Comparison of ENCODE assay signal across 8 cellular contexts in the genomic region with DNA sequence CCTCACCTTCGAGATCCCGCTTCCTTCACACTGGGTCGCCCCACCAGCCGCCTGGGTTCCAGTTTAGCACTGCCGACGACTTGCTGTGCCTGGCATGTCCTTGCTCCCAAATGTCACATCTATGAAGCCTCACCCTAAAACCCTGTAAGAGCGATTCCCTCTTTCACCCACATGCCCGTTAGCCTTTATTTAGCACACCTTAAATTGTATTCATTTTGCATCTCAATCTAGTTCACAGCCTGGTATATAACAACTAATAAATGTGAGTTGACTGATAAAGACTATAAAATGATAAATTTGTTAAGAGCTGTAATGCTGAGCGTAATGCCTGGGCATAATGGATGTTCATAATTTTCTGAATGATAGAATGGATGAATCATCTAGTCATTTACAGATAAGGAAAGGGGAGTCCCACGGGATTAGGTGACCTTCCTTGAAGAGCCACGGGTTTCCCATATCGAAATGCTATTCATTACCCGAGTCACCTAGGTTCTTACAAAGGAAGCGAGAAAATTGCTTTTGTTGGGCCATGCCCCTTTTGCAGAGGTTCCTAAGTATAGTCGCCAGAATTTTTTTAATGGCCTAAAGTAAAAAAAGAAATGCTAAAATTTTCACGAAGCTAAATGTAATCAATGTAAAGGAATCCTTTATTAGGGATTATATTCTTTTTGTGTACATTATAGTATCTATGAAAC. TPM values are rescaled to one million over a fixed set of nuclear protein-coding genes. Genes with fewer than 3 reads are reported as not detected.
DNase-seq lines count a peak whose midpoint lies in the region; ATAC-seq and TF ChIP-seq lines count a peak whose summit lies in the region.

No MANE protein-coding gene starts in this region.

- no peaks in the 10 kb centered on the region for H3K9me1 ChIP-seq in IMR-90 (ENCODE audit: insufficient read depth, low read length)

- H4K5ac ChIP-seq in IMR-90 (ENCODE audit: low read depth, low read length), result no peak overlapping the region

- intact Hi-C loops in IMR-90 (cut with micrococcal nuclease), result loop anchor here (2.0 to 10.0 kb wide), 2 partner anchors 65 to 181 kb away; a partner anchor contains a TSS
- intact Hi-C loops in lower leg skin (cut with DNase I; ENCODE audit: low total_unique reads), result loop anchor here (10.0 kb wide), 1 partner anchor 859 kb away; a partner anchor contains a TSS

- no peak overlapping the region for H3K56ac ChIP-seq in IMR-90 (ENCODE audit: extremely low read depth, insufficient read depth, low read length)

- dilution Hi-C loops in IMR-90 (cut with HindIII; ENCODE audit: low sequenced_read_pairs, unreplicated experiment), result no loop called here

- no peak for TF ChIP-seq POLR2A in IMR-90 (IDR thresholded peaks at IDR 0.05; ENCODE audit: low read depth, low read length)
- no peak for TF ChIP-seq POLR2A in lower leg skin (IDR thresholded peaks at IDR 0.05)

- H3K4ac ChIP-seq in IMR-90 (ENCODE audit: low read depth, low read length), result 0 out of 2 replicates have a peak overlapping the region, but pooled peaks have one; percentile 10

- no peak overlapping the region for H2AK9ac ChIP-seq in IMR-90 (replicated peaks; ENCODE audit: low read depth, low read length, poor library complexity)

- H3K23ac ChIP-seq in IMR-90 (ENCODE audit: low read depth, low read length), result 0 out of 2 replicates have a peak overlapping the region, but pooled peaks have one; percentile 39

- H4K91ac ChIP-seq in IMR-90 (ENCODE audit: insufficient read depth, low read depth, low read length), result no peak overlapping the region

- H3K27ac ChIP-seq in BLaER1 (peak overlapping the region; percentile 87), IMR-90 (ENCODE audit: insufficient read depth, low read length) (peak overlapping the region; percentile 32), adipose tissue (ENCODE audit: low read depth, low read length) (peak overlapping the region; percentile 92), urinary bladder (ENCODE audit: low read depth) (peak overlapping the region; percentile 78)

- H3K36me3 ChIP-seq in BLaER1 (no peaks in the 10 kb centered on the region), IMR-90 (ENCODE audit: control insufficient read depth, insufficient read depth, low read length) (no peaks in the 10 kb centered on the region), urinary bladder (ENCODE audit: insufficient read depth) (no peaks in the 10 kb centered on the region)

- no peak overlapping the region for H2BK15ac ChIP-seq in IMR-90 (ENCODE audit: low read depth, low read length)

- POLR2A ChIA-PET in IMR-90 (lab: Charles Lee; ENCODE audit: unreplicated experiment), result no interaction called here

- H4K8ac ChIP-seq in IMR-90 (ENCODE audit: low read depth in 2 of 2, low read length in 2 of 2), result peak overlapping the region; percentile 35 to 46; a peak in 2 of 4 replicates

- no CpG with 5 or more reads among the region's 16 CpGs for whole genome bisulfite sequencing in IMR-90 (ENCODE audit: extremely low coverage in 2 of 2, insufficient read length in 1 of 2), 2 experiments
- WGBS in adipose tissue, 3 donors, result 10 to 15% (median 11%) methylated on average over 16 of the region's 16 CpGs
- WGBS in lower leg skin, 2 donors, result 10 to 16% methylated on average over 16 of the region's 16 CpGs
- WGBS in urinary bladder, result 12% methylated on average over 16 of the region's 16 CpGs

- no peaks in the 10 kb centered on the region for H3K9me3 ChIP-seq in BLaER1
- H3K9me3 ChIP-seq in IMR-90 (ENCODE audit: control insufficient read depth, insufficient read depth, low read length), result no peaks in the 10 kb centered on the region

- peaks cover 16% of the 10 kb centered on the region; the same call in 1 of the 2 replicates for H3K4me1 ChIP-seq in BLaER1
- H3K4me1 ChIP-seq in IMR-90 (ENCODE audit: control insufficient read depth, insufficient read depth, low read length), result no peaks in the 10 kb centered on the region
- no peaks in the 10 kb centered on the region for H3K4me1 ChIP-seq in urinary bladder (ENCODE audit: insufficient read depth)

- H2BK20ac ChIP-seq in IMR-90 (ENCODE audit: low read depth, low read length), result no peak overlapping the region

- no peak overlapping the region for H2BK120ac ChIP-seq in IMR-90 (ENCODE audit: low read depth, low read length)

- no peak for ATAC-seq in IMR-90 (ENCODE audit: low read depth)

- peaks cover 0 to 6% of the 10 kb centered on the region in 2 experiments; a peak in 1 of 4 replicates for H3K79me1 ChIP-seq in IMR-90 (ENCODE audit: low read depth in 1 of 2, low read length in 2 of 2)

- H2AK5ac ChIP-seq in IMR-90 (ENCODE audit: low read depth, low read length), result no peak overlapping the region

- H2BK5ac ChIP-seq in IMR-90 (ENCODE audit: low read depth, low read length, poor library complexity, severe bottlenecking), result no peak overlapping the region

- H2AFZ ChIP-seq in IMR-90 (replicated peaks; ENCODE audit: low read length, poor library complexity), result peak overlapping the region; percentile 91

- no peak overlapping the region for H3K14ac ChIP-seq in IMR-90 (replicated peaks; ENCODE audit: low read depth, low read length)

- CTCF ChIA-PET in IMR-90 (lab: Yijun Ruan, JAX), result no interaction called here

- H3K27me3 ChIP-seq in BLaER1 (peaks cover 80% of the 10 kb centered on the region), IMR-90 (ENCODE audit: control insufficient read depth, insufficient read depth, low read length) (peaks cover 4% of the 10 kb centered on the region; the same call in 1 of the 2 replicates)

- TF ChIP-seq RAD21 in IMR-90 (IDR thresholded peaks at IDR 0.05; ENCODE audit: low read length), result no peak

- H3K4me2 ChIP-seq in BLaER1 (peak overlapping the region; percentile 85), IMR-90 (ENCODE audit: low read depth, low read length) (peak overlapping the region; percentile 84)

- H3K4me3 ChIP-seq in BLaER1, result peak overlapping the region; percentile 74
- peak overlapping the region; percentile 60 for H3K4me3 ChIP-seq in IMR-90 (ENCODE audit: insufficient read depth, low read depth, low read length)
- H3K4me3 ChIP-seq in lower leg skin (ENCODE audit: low read depth, poor library complexity, severe bottlenecking), result peak overlapping the region; percentile 38
- H3K4me3 ChIP-seq in urinary bladder (ENCODE audit: low read depth, low read length), result peak overlapping the region; percentile 54

- peak overlapping the region; percentile 81 for H3K9ac ChIP-seq in BLaER1
- H3K9ac ChIP-seq in IMR-90 (ENCODE audit: low read depth, low read length), result peak overlapping the region; percentile 60

- no peak for TF ChIP-seq CTCF in IMR-90 (conservative IDR thresholded peaks at IDR 0.05; ENCODE audit: low read depth, low read length)
- TF ChIP-seq CTCF in lower leg skin (IDR thresholded peaks at IDR 0.05), result no peak

- H3K18ac ChIP-seq in IMR-90 (ENCODE audit: low read depth, low read length), result no peak overlapping the region

- H4K20me1 ChIP-seq in BLaER1, result peaks cover 40% of the 10 kb centered on the region
- H4K20me1 ChIP-seq in IMR-90 (ENCODE audit: insufficient read depth, low read length), result no peaks in the 10 kb centered on the region

- DNase-seq in IMR-90 (no peak), lower leg skin (ENCODE audit: low spot score in 2 of 2) (no peak), SW 1271 (lab: John Stamatoyannopoulos, UW) (no peak), OCI-M2 (lab: John Stamatoyannopoulos, UW; ENCODE audit: unreplicated experiment) (no peak), G401 (ENCODE audit: low spot score) (no peak)

- in situ Hi-C loops in IMR-90 (cut with MboI; ENCODE audit: low sequenced_read_pairs) (no loop called here), G401 (cut with HindIII; ENCODE audit: low sequenced_read_pairs) (no loop called here)

- BruUV-seq in IMR-90 (replicated peaks; lab: Mats Ljungman, UMichigan), result no TSS peak

TF ChIP-seq in IMR-90, 13 proteins besides CTCF, POLR2A, EP300 and RAD21:
- TF ChIP-seq CEBPB (IDR thresholded peaks at IDR 0.05; ENCODE audit: low read depth, low read length), result no peak
- no peak for TF ChIP-seq NFE2L2 (IDR thresholded peaks at IDR 0.05; ENCODE audit: low read depth, low read length)
- TF ChIP-seq, protein P1, sequence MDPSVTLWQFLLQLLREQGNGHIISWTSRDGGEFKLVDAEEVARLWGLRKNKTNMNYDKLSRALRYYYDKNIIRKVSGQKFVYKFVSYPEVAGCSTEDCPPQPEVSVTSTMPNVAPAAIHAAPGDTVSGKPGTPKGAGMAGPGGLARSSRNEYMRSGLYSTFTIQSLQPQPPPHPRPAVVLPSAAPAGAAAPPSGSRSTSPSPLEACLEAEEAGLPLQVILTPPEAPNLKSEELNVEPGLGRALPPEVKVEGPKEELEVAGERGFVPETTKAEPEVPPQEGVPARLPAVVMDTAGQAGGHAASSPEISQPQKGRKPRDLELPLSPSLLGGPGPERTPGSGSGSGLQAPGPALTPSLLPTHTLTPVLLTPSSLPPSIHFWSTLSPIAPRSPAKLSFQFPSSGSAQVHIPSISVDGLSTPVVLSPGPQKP (IDR thresholded peaks at IDR 0.05; ENCODE audit: borderline replicate concordance, low read depth, low read length), result no peak
TF ChIP-seq in IMR-90: peak in this region for 0.

RNA-seq across cellular contexts. Expression of a gene that starts 1.1 kb away (rescaled TPM):
- total RNA-seq in IMR-90 (2012; rRNA removed), result 28.3 and 117 TPM in 2 replicates
- 34.0 and 46.5 TPM in 2 replicates for polyA plus RNA-seq in IMR-90 (2012; rRNA removed)
- 7.5 and 13.6 TPM in 2 replicates for polyA plus RNA-seq in IMR-90 (2012; cell fraction: cytosol; rRNA removed)
- polyA plus RNA-seq in IMR-90 (2012; cell fraction: nucleus; rRNA removed; ENCODE audit: low replicate concordance), result 3.2 and 16.1 TPM in 2 replicates
- 10 to 100 TPM in 2 of 3 donors, 1 to 10 TPM in 1; 7.0 to 34.1 (median 15.6) TPM for polyA plus RNA-seq in adipose tissue
- total RNA-seq in lower leg skin, result 10 to 100 TPM; 18.5 to 43.7 (median 31.4) TPM
- total RNA-seq in urinary bladder, result 76.8 TPM
- polyA plus RNA-seq in urinary bladder, result 24.1 TPM
- 2.4 and 3.9 TPM in 2 replicates for total RNA-seq in G401 (2014; rRNA removed; shearing (Covaris generic))

Comparison
In these comparisons a context has a peak if more than half of its experiments do, and no peak if none do; other contexts are left out.
1. H3K27ac ChIP-seq: peak in every context shown above with its lines; median percentile 92 in adipose tissue; 87 in BLaER1; 78 in urinary bladder; 32 in IMR-90.